In genomic region chr19:13356686-13357280, GRCh38 we compare ENCODE assay signal across 19 cellular contexts.
DNase-seq lines count a peak whose midpoint lies in the region; ATAC-seq and TF ChIP-seq lines count a peak whose summit lies in the region.
"Had no signal": no experiment of that assay in that cellular context is flagged by ENCODE, and none has a peak within 500 bp of the region (broad histone marks: within the 10 kb centered on the region; RNA-seq: fewer than 3 reads in every experiment).

No MANE protein-coding gene starts in this region.

- no peaks in the 10 kb centered on the region for H3K27me3 Mint-ChIP-seq in T-helper 2 cell treated with Interferon-gamma antibody and Interleukin-4, amounts not matched to agents 5 μg/mL and 100 μg/mL, for 36 hours (ENCODE audit: low read depth)

- no peak overlapping the region for H3K9ac ChIP-seq in smooth muscle cell (ENCODE audit: low read depth)
- H3K9ac ChIP-seq: BLaER1 had no signal

- H3K4me3 ChIP-seq in smooth muscle cell, result no peak overlapping the region
- H3K4me3 ChIP-seq: BLaER1, HAP-1 had no signal

- H3K27ac Mint-ChIP-seq in T-helper 2 cell treated with Interferon-gamma antibody and Interleukin-4, amounts not matched to agents 5 μg/mL and 100 μg/mL, for 36 hours, result no peak overlapping the region
- H3K27ac Mint-ChIP-seq: B cell; CD4-positive, CD25-positive, alpha-beta regulatory T cell; CD8-positive, alpha-beta T cell; HFFc6 had no signal

- H2AFZ ChIP-seq in smooth muscle cell (ENCODE audit: low read depth), result no peak overlapping the region

- H3K27ac ChIP-seq in angular gyrus (ENCODE audit: low read depth, low read length) (peak overlapping the region; percentile 11), smooth muscle cell (ENCODE audit: low read depth) (no peak overlapping the region)
- H3K27ac ChIP-seq: 22Rv1, BLaER1, C4-2B had no signal

- no peaks in the 10 kb centered on the region for H3K36me3 ChIP-seq in smooth muscle cell (ENCODE audit: low read depth)
- H3K36me3 ChIP-seq: BLaER1, HAP-1 had no signal

- intact Hi-C loops in head of caudate nucleus (cut with DNase I), result no loop called here

- no peaks in the 10 kb centered on the region for H3K4me1 Mint-ChIP-seq in T-helper 2 cell treated with Interferon-gamma antibody and Interleukin-4, amounts not matched to agents 5 μg/mL and 100 μg/mL, for 36 hours (ENCODE audit: low read depth)
- H3K4me1 Mint-ChIP-seq: B cell; CD4-positive, CD25-positive, alpha-beta regulatory T cell had no signal

- no peak for ATAC-seq in GM19467 (IDR thresholded peaks at IDR 0.05; ENCODE audit: unreplicated experiment)
- ATAC-seq: CD8-positive, alpha-beta T cell had no signal

- no peaks in the 10 kb centered on the region for H3K27me3 ChIP-seq in smooth muscle cell (ENCODE audit: low read depth)
- H3K27me3 ChIP-seq: BLaER1 had no signal

- no peak overlapping the region for H3K4me3 Mint-ChIP-seq in T-helper 2 cell treated with Interferon-gamma antibody and Interleukin-4, amounts not matched to agents 5 μg/mL and 100 μg/mL, for 36 hours
- H3K4me3 Mint-ChIP-seq: B cell; CD4-positive, CD25-positive, alpha-beta regulatory T cell; CD8-positive, alpha-beta T cell; HFFc6 had no signal

- no peaks in the 10 kb centered on the region for H3K79me2 ChIP-seq in smooth muscle cell (ENCODE audit: low read depth)

- H3K4me2 ChIP-seq in smooth muscle cell, result no peak overlapping the region
- H3K4me2 ChIP-seq: BLaER1 had no signal

- 78% methylated on average over 9 of the region's 9 CpGs for WGBS in smooth muscle cell (ENCODE audit: low lambda C conversion rate)

- H3K9me3 ChIP-seq in smooth muscle cell (replicated peaks; ENCODE audit: low read depth), result no peaks in the 10 kb centered on the region
- H3K9me3 ChIP-seq: HAP-1 had no signal

- H3F3A ChIP-seq in smooth muscle cell (ENCODE audit: low read depth), result no peaks in the 10 kb centered on the region

- DNase-seq in COLO829 (ENCODE audit: low spot score) (peak; percentile 57), head of caudate nucleus (peak in 31 of 42 donors; percentile 6 to 73 (median 32)), smooth muscle cell (lab: John Stamatoyannopoulos, UW; ENCODE audit: unreplicated experiment) (no peak)
- DNase-seq in T-helper 2 cell treated with Interferon-gamma antibody and Interleukin-4, amounts not matched to agents 5 μg/mL and 100 μg/mL, for 36 hours (ENCODE audit: low spot score), result no peak
- DNase-seq: CD4-positive, CD25-positive, alpha-beta regulatory T cell; CD8-positive, alpha-beta T cell; DMS 273 treated with DMSO at 0.1 percent for 48 hours; DMS79; EL; GF-D8; GOT3; HFFc6 had no signal

- no peaks in the 10 kb centered on the region for H3K36me3 Mint-ChIP-seq in T-helper 2 cell treated with Interferon-gamma antibody and Interleukin-4, amounts not matched to agents 5 μg/mL and 100 μg/mL, for 36 hours (ENCODE audit: low read depth)
- H3K36me3 Mint-ChIP-seq: CD4-positive, CD25-positive, alpha-beta regulatory T cell; CD8-positive, alpha-beta T cell had no signal

- peaks cover 16% of the 10 kb centered on the region for H3K9me3 Mint-ChIP-seq in T-helper 2 cell treated with Interferon-gamma antibody and Interleukin-4, amounts not matched to agents 5 μg/mL and 100 μg/mL, for 36 hours

- TF ChIP-seq CTCF in smooth muscle cell (IDR thresholded peaks at IDR 0.05; ENCODE audit: borderline replicate concordance, insufficient read depth, poor library complexity, severe bottlenecking), result no peak

- H4K20me1 ChIP-seq in smooth muscle cell (ENCODE audit: low read depth), result no peaks in the 10 kb centered on the region
- H4K20me1 ChIP-seq: BLaER1 had no signal

- no peaks in the 10 kb centered on the region for H3K4me1 ChIP-seq in smooth muscle cell (ENCODE audit: low read depth)
- H3K4me1 ChIP-seq: BLaER1, HAP-1 had no signal

Comparison
In these comparisons a context has a peak if more than half of its experiments do, and no peak if none do; other contexts are left out.
1. DNase-seq: peak in COLO829 (single experiment) and head of caudate nucleus (31 of 42); none in T-helper 2 cell treated with Interferon-gamma antibody and Interleukin-4, amounts not matched to agents 5 μg/mL and 100 μg/mL, for 36 hours (single experiment) and smooth muscle cell (single experiment).